9 cellular contexts compared by ENCODE assay signal in genomic region chr2:726158-726557, GRCh38. TPM values are rescaled to one million over a fixed set of nuclear protein-coding genes. Genes with fewer than 3 reads are reported as not detected.
DNase-seq lines count a peak whose midpoint lies in the region; ATAC-seq, FAIRE-seq and TF ChIP-seq lines count a peak whose summit lies in the region.
"Had no signal": no experiment of that assay in that cellular context is flagged by ENCODE, and none has a peak within 500 bp of the region (broad histone marks: within the 10 kb centered on the region; RNA-seq: fewer than 3 reads in every experiment).

No MANE protein-coding gene starts in this region.

- peaks cover 5 to 19% (median 14%) of the 10 kb centered on the region in 4 experiments for H3K4me1 ChIP-seq in H1 (replicated peaks in 1 of 4; ENCODE audit: control insufficient read depth in 3 of 4, insufficient read depth in 4 of 4, low read length in 3 of 4)
- no peaks in the 10 kb centered on the region for H3K4me1 ChIP-seq in hepatocyte (ENCODE audit: insufficient read depth)
- H3K4me1 ChIP-seq: Caco-2 had no signal

- 85% methylated on average over 4 of the region's 4 CpGs; no CpG with 5 or more reads in 1 of the 2 experiments for WGBS in H1 (ENCODE audit: extremely low coverage in 1 of 2, insufficient coverage in 1 of 2, insufficient read length in 1 of 2, insufficient replicate concordance in 2 of 2, low coverage in 1 of 2, low lambda C conversion rate in 2 of 2, missing lambda C conversion rate in 1 of 2), 2 experiments
- WGBS in hepatocyte (ENCODE audit: low lambda C conversion rate, missing lambda C conversion rate) = 49% methylated on average over 4 of the region's 4 CpGs

- CTCF ChIA-PET in H1 (lab: Charles Lee; ENCODE audit: partially characterized antibody) = interaction anchor here (1.0 to 3.2 kb wide), 3 partner anchors 8 to 11 kb away, joined by 3 to 34 read pairs (median 4); no protein-coding TSS in a partner anchor

- H3K79me1 ChIP-seq in H1 (ENCODE audit: low read depth, low read length) = no peaks in the 10 kb centered on the region; the same call in 1 of the 2 replicates

- peaks cover 0 to 4% of the 10 kb centered on the region in 2 experiments; a peak in 1 of 4 replicates for H3K79me2 ChIP-seq in H1 (ENCODE audit: control insufficient read depth in 1 of 2, insufficient read depth in 2 of 2, low read length in 2 of 2)
- H3K79me2 ChIP-seq in hepatocyte = no peaks in the 10 kb centered on the region

- H4K5ac ChIP-seq in H1 (ENCODE audit: insufficient read length, low read depth, low read length) = no peak overlapping the region

- no peak for DNase-seq in H1 (ENCODE audit: low read depth in 1 of 2, low spot score in 2 of 2)
- no peak for DNase-seq in hepatocyte (ENCODE audit: low spot score)
- no peak for DNase-seq in activated naive CD4-positive, alpha-beta T cell (lab: John Stamatoyannopoulos, UW)
- no peak for DNase-seq in MV-4-11 (lab: John Stamatoyannopoulos, UW)
- DNase-seq in DMS79 (lab: John Stamatoyannopoulos, UW) = no peak
- DNase-seq: Caco-2 had no signal

- no peak for TF ChIP-seq POLR2A in H1 (IDR thresholded peaks at IDR 0.05; ENCODE audit: control extremely low read depth in 1 of 2, low read depth in 2 of 2, low read length in 2 of 2)

- H3K18ac ChIP-seq in H1 (ENCODE audit: extremely low read depth, low read length) = peak overlapping the region; percentile 72; the same call in 1 of the 2 replicates

- H2AFZ ChIP-seq in H1 (ENCODE audit: low read length) (no peak overlapping the region), hepatocyte (no peak overlapping the region)

- no peak overlapping the region for H3K4me3 ChIP-seq in H1 (ENCODE audit: extremely low read depth in 1 of 4, insufficient read depth in 2 of 4, low read depth in 3 of 4, low read length in 4 of 4)
- H3K4me3 ChIP-seq in hepatocyte = no peak overlapping the region

- no peaks in the 10 kb centered on the region; a peak in 2 of 7 replicates for H3K27me3 ChIP-seq in H1 (replicated peaks in 1 of 4; ENCODE audit: control insufficient read depth in 3 of 4, extremely low read depth in 1 of 4, insufficient read depth in 3 of 4, low read length in 3 of 4)
- H3K27me3 ChIP-seq in hepatocyte = no peaks in the 10 kb centered on the region

- TF ChIP-seq EP300 in H1 (IDR thresholded peaks at IDR 0.05; ENCODE audit: borderline replicate concordance in 1 of 2, low read depth in 2 of 2, low read length in 2 of 2) = no peak

- no peaks in the 10 kb centered on the region for H3K9me2 ChIP-seq in hepatocyte (replicated peaks; ENCODE audit: insufficient read depth)

- no peak overlapping the region for H3K56ac ChIP-seq in H1 (replicated peaks; ENCODE audit: insufficient read length, low read depth, low read length)

- 0 out of 2 replicates have a peak overlapping the region, but pooled peaks have one; percentile 69 for H2BK12ac ChIP-seq in H1 (ENCODE audit: low read depth, low read length)

- H4K8ac ChIP-seq in H1 (ENCODE audit: extremely low read depth, insufficient read depth, low read length) = no peak overlapping the region

- ATAC-seq in GM18909 (IDR thresholded peaks at IDR 0.05; ENCODE audit: poor library complexity, unreplicated experiment) (peak; percentile 86), GM21576 (IDR thresholded peaks at IDR 0.05; ENCODE audit: unreplicated experiment) (peak; percentile 87), HG03095 (IDR thresholded peaks at IDR 0.05; ENCODE audit: unreplicated experiment) (peak; percentile 75)

- H3K4me2 ChIP-seq in H1 (ENCODE audit: insufficient read depth in 1 of 2, low read depth in 2 of 2, low read length in 2 of 2) = no peak overlapping the region
- H3K4me2 ChIP-seq in hepatocyte = no peak overlapping the region

- peak overlapping the region; percentile 94; the same call in 1 of the 2 replicates for H2BK20ac ChIP-seq in H1 (ENCODE audit: low read length)

- H3K14ac ChIP-seq in H1 (ENCODE audit: insufficient read length) = no peak overlapping the region

- H3K9me3 ChIP-seq in H1 (ENCODE audit: insufficient read depth in 2 of 2, low read depth in 1 of 2, low read length in 1 of 2) (no peaks in the 10 kb centered on the region), hepatocyte (ENCODE audit: low read depth) (no peaks in the 10 kb centered on the region)
- H3K9me3 ChIP-seq: Caco-2 had no signal

- no peak overlapping the region for H3K9ac ChIP-seq in H1 (replicated peaks in 1 of 4; ENCODE audit: extremely low read depth in 1 of 4, low read depth in 3 of 4, low read length in 3 of 4)

- H2BK15ac ChIP-seq in H1 (ENCODE audit: low read length) = no peak overlapping the region

- H3K27ac ChIP-seq in H1 (ENCODE audit: low read depth, low read length) (no peak overlapping the region), hepatocyte (no peak overlapping the region)

- no peak overlapping the region for H4K91ac ChIP-seq in H1 (replicated peaks; ENCODE audit: insufficient read length, low read length)

- FAIRE-seq in H1 (lab: Jason Lieb, UNC) = no peak

- H3K4ac ChIP-seq in H1 (replicated peaks; ENCODE audit: insufficient read length, low read depth, low read length) = no peak overlapping the region

- no peak overlapping the region for H2AK5ac ChIP-seq in H1 (ENCODE audit: low read depth, low read length)

- no peak overlapping the region for H3K23ac ChIP-seq in H1 (ENCODE audit: insufficient read length)

- no peak for TF ChIP-seq CTCF in H1 (IDR thresholded peaks at IDR 0.05; ENCODE audit: control extremely low read depth in 1 of 3, insufficient read depth in 1 of 3, low read depth in 1 of 3, low read length in 3 of 3)
- TF ChIP-seq CTCF in hepatocyte (IDR thresholded peaks at IDR 0.05; ENCODE audit: poor library complexity) = no peak

- peak overlapping the region; percentile 6; the same call in 1 of the 2 replicates for H2BK5ac ChIP-seq in H1 (ENCODE audit: low read depth, low read length)

- POLR2A ChIA-PET in H1 (lab: Charles Lee; ENCODE audit: partially characterized antibody) = interaction anchor here (1.4 to 1.5 kb wide), 2 partner anchors 9 to 10 kb away, joined by 3 to 5 read pairs; no protein-coding TSS in a partner anchor

- H3K36me3 ChIP-seq in H1 (ENCODE audit: control insufficient read depth in 2 of 4, insufficient read depth in 4 of 4, low read length in 3 of 4) = no peaks in the 10 kb centered on the region; a peak in 1 of 8 replicates
- no peaks in the 10 kb centered on the region for H3K36me3 ChIP-seq in hepatocyte (replicated peaks; ENCODE audit: insufficient read depth, low read depth)

- no peak for TF ChIP-seq RAD21 in H1 (IDR thresholded peaks at IDR 0.05 in 1 of 2, conservative IDR thresholded peaks at IDR 0.05 in 1 of 2; ENCODE audit: low read depth in 2 of 2, low read length in 2 of 2)

- H2BK120ac ChIP-seq in H1 (replicated peaks; ENCODE audit: low read depth, low read length) = no peak overlapping the region

- H4K20me1 ChIP-seq in H1 (replicated peaks in 1 of 2; ENCODE audit: control insufficient read depth in 1 of 2, insufficient read depth in 2 of 2, low read length in 2 of 2) (no peaks in the 10 kb centered on the region), hepatocyte (ENCODE audit: insufficient read depth, poor library complexity, severe bottlenecking) (no peaks in the 10 kb centered on the region)

- H3K23me2 ChIP-seq in H1 (ENCODE audit: low read depth, low read length) = peaks cover 2% of the 10 kb centered on the region; the same call in 1 of the 2 replicates

TF ChIP-seq in H1, 55 proteins besides CTCF, POLR2A, EP300 and RAD21:
- no peak for TF ChIP-seq PHF8 (conservative IDR thresholded peaks at IDR 0.05; ENCODE audit: low read depth, low read length)
- TF ChIP-seq CHD1 (IDR thresholded peaks at IDR 0.05; ENCODE audit: low read depth, low read length) = no peak
- TF ChIP-seq RNF2 (IDR thresholded peaks at IDR 0.05; ENCODE audit: borderline replicate concordance, low read depth, low read length, missing control alignments, poor library complexity, severe bottlenecking) = no peak
- no peak for TF ChIP-seq SUZ12 (IDR thresholded peaks at IDR 0.05; ENCODE audit: low read length)
- no peak for TF ChIP-seq CBX8 (IDR thresholded peaks at IDR 0.05; ENCODE audit: borderline replicate concordance, low read depth, low read length)

RNA-seq across cellular contexts. Expression of gene TMEM18, which starts 49.0 kb away (rescaled TPM):
- 22.3 and 27.1 TPM in 2 replicates for total RNA-seq in H1 (2021; fragmentation: NEBNext Ultra II Directional; extraction: Animal tissue kit (Norgen Biotek cat#: 25700))
- polyA plus RNA-seq in H1 (2011; rRNA removed) = 21.7 and 22.4 TPM in 2 replicates
- polyA plus RNA-seq in H1 (2011; cell fraction: cytosol; rRNA removed) = 28.4 TPM
- polyA plus RNA-seq in H1 (2011; cell fraction: nucleus; rRNA removed) = 32.0 TPM
- polyA plus RNA-seq in H1 (2012, experiment 1 of 2) = 20.0 to 35.4 TPM (median 24.9 TPM) in 4 replicates
- polyA plus RNA-seq in H1 (2012, experiment 2 of 2) = 18.8 TPM
- polyA plus RNA-seq in H1 (2013, experiment 1 of 2) = 46.5 TPM
- 45.9 TPM for polyA plus RNA-seq in H1 (2013, experiment 2 of 2)
- 15.2 and 16.4 TPM in 2 replicates for polyA minus RNA-seq in H1 (2011; rRNA and poly(A)+ RNA removed)
- polyA minus RNA-seq in H1 (2011; cell fraction: cytosol; rRNA and poly(A)+ RNA removed) = 13.4 TPM
- 24.7 TPM for polyA minus RNA-seq in H1 (2011; cell fraction: nucleus; rRNA and poly(A)+ RNA removed)
- total RNA-seq in hepatocyte = 35.2 and 35.4 TPM in 2 replicates
- 43.1 and 47.1 TPM in 2 replicates for polyA plus RNA-seq in hepatocyte
